Comparison of ENCODE assay signal across 12 cellular contexts in the genomic region with DNA sequence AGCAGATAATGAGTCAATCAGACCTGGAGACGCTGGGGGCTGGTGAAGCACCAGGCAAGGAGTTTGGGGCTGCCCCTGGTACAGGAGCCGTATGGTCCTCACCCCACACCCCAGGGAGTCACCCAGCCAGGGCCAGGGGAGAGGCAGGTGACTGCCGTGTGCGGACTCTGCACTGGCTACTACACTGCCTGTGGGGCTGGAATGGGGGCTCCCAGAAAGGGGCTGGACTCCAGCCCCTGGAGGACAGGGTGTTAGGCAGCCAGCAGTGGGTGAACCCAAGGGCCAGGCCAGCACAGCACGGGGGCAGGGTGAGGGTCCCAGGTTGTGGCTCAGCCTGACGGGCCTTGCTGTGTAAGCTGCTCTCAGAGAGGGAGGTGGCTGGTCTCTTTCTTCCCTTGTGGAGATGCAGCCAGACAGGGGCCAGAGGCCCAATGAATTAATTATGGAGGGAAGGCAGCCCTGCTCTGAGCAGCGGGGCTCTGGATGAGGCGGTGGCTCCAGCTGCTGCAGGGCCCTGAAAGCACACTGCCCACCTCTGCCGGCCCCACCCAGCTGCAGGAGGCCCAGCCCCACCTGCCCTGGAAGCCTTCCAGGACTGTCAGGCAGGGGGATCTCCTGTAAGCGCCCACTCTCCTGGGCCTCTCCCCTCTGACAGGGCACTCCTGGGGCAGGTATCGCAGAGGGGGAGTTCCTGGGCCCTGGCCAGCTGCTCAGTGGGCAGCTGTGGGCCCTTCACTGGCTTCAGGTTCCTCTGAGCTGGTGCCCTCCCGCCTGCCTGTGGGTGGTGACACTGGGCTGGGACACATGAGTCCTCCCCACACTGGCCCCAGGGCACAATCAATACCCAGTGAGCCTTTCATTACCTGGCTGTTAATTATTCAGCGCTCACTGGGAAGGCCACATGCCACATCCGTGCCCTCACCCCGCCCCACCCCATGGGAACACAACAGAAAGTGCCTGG.
DNase-seq lines count a peak whose midpoint lies in the region; ATAC-seq and TF ChIP-seq lines count a peak whose summit lies in the region.
"Had no signal": no experiment of that assay in that cellular context is flagged by ENCODE, and none has a peak within 500 bp of the region (broad histone marks: within the 10 kb centered on the region; RNA-seq: fewer than 3 reads in every experiment).

No MANE protein-coding gene starts in this region.

- H3K4me1 ChIP-seq in thyroid gland (peaks cover 3 to 18% of the 10 kb centered on the region in 2 donors), Caco-2 (no peaks in the 10 kb centered on the region)

- no peak overlapping the region for H3K27ac Mint-ChIP-seq in activated T-cell treated with anti-CD3 and anti-CD28 coated beads, Interleukin-2, amount 50 U/mL, for 24 hours
- no peak overlapping the region for H3K27ac Mint-ChIP-seq in activated T-cell treated with anti-CD3 and anti-CD28 coated beads, Interleukin-2, amount 50 U/mL, for 72 hours
- H3K27ac Mint-ChIP-seq in Caco-2 (ENCODE audit: unreplicated experiment), result no peak overlapping the region
- H3K27ac Mint-ChIP-seq: activated naive CD4-positive, alpha-beta T cell treated with anti-CD3 and anti-CD28 coated beads, Interleukin-2, amount 50 U/mL, for 24 hours; effector memory CD8-positive, alpha-beta T cell had no signal

- DNase-seq in activated T-cell treated with anti-CD3 and anti-CD28 coated beads, Interleukin-2, amount 50 U/mL, for 24 hours, result peak; percentile 18
- DNase-seq in activated T-cell treated with anti-CD3 and anti-CD28 coated beads, Interleukin-2, amount 50 U/mL, for 72 hours, result no peak
- DNase-seq in SK-N-DZ (ENCODE audit: low spot score) (peak; percentile 41), lower leg skin (ENCODE audit: low spot score in 2 of 2) (peak; percentile 10 to 84), thyroid gland (no peak), SHP77 treated with DMSO at 0.1 percent for 48 hours (lab: John Stamatoyannopoulos, UW) (no peak), Caco-2 (no peak)
- DNase-seq: effector memory CD8-positive, alpha-beta T cell; NCI-H774 had no signal

- H3K9me3 ChIP-seq in thyroid gland, result no peaks in the 10 kb centered on the region
- no peaks in the 10 kb centered on the region for H3K9me3 ChIP-seq in Caco-2

- H3K27me3 ChIP-seq in thyroid gland (no peaks in the 10 kb centered on the region), Caco-2 (replicated peaks; ENCODE audit: control insufficient read depth, insufficient read depth, low read length) (no peaks in the 10 kb centered on the region)

- no TSS peak for BruUV-seq in Caco-2 (replicated peaks; lab: Mats Ljungman, UMichigan)

- H3K4me3 Mint-ChIP-seq in activated T-cell treated with anti-CD3 and anti-CD28 coated beads, Interleukin-2, amount 50 U/mL, for 24 hours, result no peak overlapping the region
- no peak overlapping the region for H3K4me3 Mint-ChIP-seq in activated T-cell treated with anti-CD3 and anti-CD28 coated beads, Interleukin-2, amount 50 U/mL, for 72 hours
- no peak overlapping the region for H3K4me3 Mint-ChIP-seq in Caco-2 (ENCODE audit: unreplicated experiment)
- H3K4me3 Mint-ChIP-seq: activated naive CD4-positive, alpha-beta T cell treated with anti-CD3 and anti-CD28 coated beads, Interleukin-2, amount 50 U/mL, for 24 hours; effector memory CD8-positive, alpha-beta T cell had no signal

- H3K4me1 Mint-ChIP-seq in activated T-cell treated with anti-CD3 and anti-CD28 coated beads, Interleukin-2, amount 50 U/mL, for 24 hours (ENCODE audit: low read depth), result no peaks in the 10 kb centered on the region
- H3K4me1 Mint-ChIP-seq in activated T-cell treated with anti-CD3 and anti-CD28 coated beads, Interleukin-2, amount 50 U/mL, for 72 hours (ENCODE audit: low read depth), result no peaks in the 10 kb centered on the region
- no peaks in the 10 kb centered on the region for H3K4me1 Mint-ChIP-seq in Caco-2 (ENCODE audit: low read depth, unreplicated experiment)
- H3K4me1 Mint-ChIP-seq: activated naive CD4-positive, alpha-beta T cell treated with anti-CD3 and anti-CD28 coated beads, Interleukin-2, amount 50 U/mL, for 24 hours; IgD-negative memory B cell had no signal

- WGBS in lower leg skin, 2 donors, result 55 to 61% methylated on average over 13 to 15 of the region's 15 CpGs
- 65 to 77% methylated on average over 5 to 10 of the region's 15 CpGs for WGBS in thyroid gland, 2 donors

- TF ChIP-seq CTCF in lower leg skin (IDR thresholded peaks at IDR 0.05), result no peak
- TF ChIP-seq CTCF in thyroid gland (IDR thresholded peaks at IDR 0.05), result no peak
- TF ChIP-seq CTCF in Caco-2 (IDR thresholded peaks at IDR 0.05; ENCODE audit: insufficient read depth in 1 of 2, low read depth in 1 of 2, low read length in 1 of 2, severe bottlenecking in 1 of 2, unreplicated experiment in 1 of 2), result no peak

- CTCF ChIA-PET in Caco-2 (lab: Charles Lee), result no interaction called here

- no peaks in the 10 kb centered on the region for H3K36me3 ChIP-seq in thyroid gland
- no peaks in the 10 kb centered on the region for H3K36me3 ChIP-seq in Caco-2 (ENCODE audit: control insufficient read depth, insufficient read depth, low read length)

- TF ChIP-seq POLR2A in lower leg skin (IDR thresholded peaks at IDR 0.05) (no peak), thyroid gland (IDR thresholded peaks at IDR 0.05) (no peak)

- H3K36me3 Mint-ChIP-seq in activated T-cell treated with anti-CD3 and anti-CD28 coated beads, Interleukin-2, amount 50 U/mL, for 24 hours (ENCODE audit: low read depth), result no peaks in the 10 kb centered on the region
- no peaks in the 10 kb centered on the region for H3K36me3 Mint-ChIP-seq in activated T-cell treated with anti-CD3 and anti-CD28 coated beads, Interleukin-2, amount 50 U/mL, for 72 hours (ENCODE audit: insufficient read depth in 2 of 2)
- H3K36me3 Mint-ChIP-seq in Caco-2 (ENCODE audit: insufficient read depth, unreplicated experiment), result no peaks in the 10 kb centered on the region
- H3K36me3 Mint-ChIP-seq: activated naive CD4-positive, alpha-beta T cell treated with anti-CD3 and anti-CD28 coated beads, Interleukin-2, amount 50 U/mL, for 24 hours; IgD-negative memory B cell had no signal

- no peak for ATAC-seq in activated T-cell treated with anti-CD3 and anti-CD28 coated beads, Interleukin-2, amount 50 U/mL, for 72 hours (replicated peaks in 1 of 2)
- ATAC-seq in HG03565 (IDR thresholded peaks at IDR 0.05; ENCODE audit: unreplicated experiment), result no peak
- ATAC-seq: effector memory CD8-positive, alpha-beta T cell had no signal

- intact Hi-C loops in lower leg skin (cut with DNase I; ENCODE audit: low total_unique reads), result no loop called here
- intact Hi-C loops in thyroid gland (cut with DNase I), result no loop called here
- intact Hi-C loops in Caco-2 (cut with micrococcal nuclease; ENCODE audit: unreplicated experiment), result no loop called here

- H3K27ac ChIP-seq in thyroid gland, result peak overlapping the region in 2 of 3 donors; percentile 17 to 36

- H3K4me3 ChIP-seq in lower leg skin (ENCODE audit: low read depth, poor library complexity, severe bottlenecking) (no peak overlapping the region), thyroid gland (replicated peaks in 1 of 3) (no peak overlapping the region), Caco-2 (ENCODE audit: low read depth, low read length) (no peak overlapping the region)

- no peaks in the 10 kb centered on the region for H3K27me3 Mint-ChIP-seq in activated T-cell treated with anti-CD3 and anti-CD28 coated beads, Interleukin-2, amount 50 U/mL, for 24 hours
- H3K27me3 Mint-ChIP-seq in activated T-cell treated with anti-CD3 and anti-CD28 coated beads, Interleukin-2, amount 50 U/mL, for 72 hours (ENCODE audit: low read depth), result no peaks in the 10 kb centered on the region
- H3K27me3 Mint-ChIP-seq in Caco-2 (ENCODE audit: insufficient read depth, unreplicated experiment), result peaks cover 13% of the 10 kb centered on the region
- H3K27me3 Mint-ChIP-seq: activated naive CD4-positive, alpha-beta T cell treated with anti-CD3 and anti-CD28 coated beads, Interleukin-2, amount 50 U/mL, for 24 hours had no signal

- POLR2A ChIA-PET in Caco-2 (lab: Charles Lee), result no interaction called here

- no peaks in the 10 kb centered on the region for H3K9me3 Mint-ChIP-seq in activated T-cell treated with anti-CD3 and anti-CD28 coated beads, Interleukin-2, amount 50 U/mL, for 24 hours
- H3K9me3 Mint-ChIP-seq in activated T-cell treated with anti-CD3 and anti-CD28 coated beads, Interleukin-2, amount 50 U/mL, for 72 hours, result no peaks in the 10 kb centered on the region
- H3K9me3 Mint-ChIP-seq in Caco-2 (ENCODE audit: unreplicated experiment), result no peaks in the 10 kb centered on the region
- H3K9me3 Mint-ChIP-seq: activated naive CD4-positive, alpha-beta T cell treated with anti-CD3 and anti-CD28 coated beads, Interleukin-2, amount 50 U/mL, for 24 hours; effector memory CD8-positive, alpha-beta T cell had no signal

Comparison
In these comparisons a context has a peak if more than half of its experiments do, and no peak if none do; other contexts are left out.
1. DNase-seq: peak in activated T-cell treated with anti-CD3 and anti-CD28 coated beads, Interleukin-2, amount 50 U/mL, for 24 hours (single experiment), SK-N-DZ (single experiment) and lower leg skin (2 of 2); none in activated T-cell treated with anti-CD3 and anti-CD28 coated beads, Interleukin-2, amount 50 U/mL, for 72 hours (0 of 2), thyroid gland (0 of 2), SHP77 treated with DMSO at 0.1 percent for 48 hours (single experiment) and Caco-2 (0 of 2).